ENCODE assay signal across 1 cellular context in genomic region chr10:35643151-35643975, GRCh38.
TF ChIP-seq lines count a peak whose summit lies in the region.

No MANE protein-coding gene starts in this region.

TF ChIP-seq in K562, 482 proteins besides CTCF, POLR2A, EP300 and RAD21 (continued from another document):
- TF ChIP-seq MLLT1 (IDR thresholded peaks at IDR 0.05) (0 out of 4 replicates have a peak, but pooled peaks of 1 of the 2 experiments have one; percentile 24), ZEB2 (IDR thresholded peaks at IDR 0.05) (no peak), MEF2D (tag; conservative IDR thresholded peaks at IDR 0.05; ENCODE audit: low read depth) (no peak), TCF3 (CRISPR knock-in tag; IDR thresholded peaks at IDR 0.05) (no peak), ATF2 (CRISPR knock-in tag; IDR thresholded peaks at IDR 0.05) (no peak), POU5F1 (IDR thresholded peaks at IDR 0.05; ENCODE audit: borderline replicate concordance, low read depth, low read length, partially characterized antibody) (no peak), THAP7 (CRISPR knock-in tag; IDR thresholded peaks at IDR 0.05) (no peak), SAFB (IDR thresholded peaks at IDR 0.05; ENCODE audit: borderline replicate concordance, low read depth, low read length) (no peak), COPS2 (conservative IDR thresholded peaks at IDR 0.05) (no peak), IRF2 (CRISPR knock-in tag; IDR thresholded peaks at IDR 0.05) (no peak), ZNF224 (CRISPR knock-in tag; IDR thresholded peaks at IDR 0.05) (no peak), MYNN (IDR thresholded peaks at IDR 0.05) (no peak), MYNN (CRISPR knock-in tag; IDR thresholded peaks at IDR 0.05) (no peak), E2F6 (IDR thresholded peaks at IDR 0.05; ENCODE audit: borderline replicate concordance in 1 of 2, extremely low read depth in 1 of 2, insufficient read depth in 1 of 2, insufficient read length in 1 of 2, low read depth in 1 of 2, low read length in 1 of 2, poor library complexity in 1 of 2, severe bottlenecking in 1 of 2) (peak in 1 of 2 experiments; percentile 79), MYC (IDR thresholded peaks at IDR 0.05; ENCODE audit: low read depth, low read length) (no peak), MYC (CRISPR knock-in tag; IDR thresholded peaks at IDR 0.05; ENCODE audit: borderline replicate concordance, low read depth) (no peak), ARID1B (IDR thresholded peaks at IDR 0.05) (no peak), PRDM10 (IDR thresholded peaks at IDR 0.05; ENCODE audit: partially characterized antibody) (peak; percentile 82), HNRNPL (IDR thresholded peaks at IDR 0.05; ENCODE audit: low read depth, low read length) (no peak), RBM17 (IDR thresholded peaks at IDR 0.05; ENCODE audit: borderline replicate concordance, low read depth, low read length) (no peak), CBX5 (IDR thresholded peaks at IDR 0.05; ENCODE audit: borderline replicate concordance, low read depth) (no peak), KLF10 (CRISPR knock-in tag; IDR thresholded peaks at IDR 0.05) (no peak), GTF2B (IDR thresholded peaks at IDR 0.05; ENCODE audit: extremely low read depth, insufficient read length) (no peak), HCFC1 (IDR thresholded peaks at IDR 0.05; ENCODE audit: low read depth, low read length) (no peak), PML (IDR thresholded peaks at IDR 0.05; ENCODE audit: low read length) (no peak), SMARCC2 (IDR thresholded peaks at IDR 0.05; ENCODE audit: low read depth) (no peak), HSF4 (CRISPR knock-in tag; IDR thresholded peaks at IDR 0.05; ENCODE audit: borderline replicate concordance) (no peak), U2AF1 (optimal IDR thresholded peaks at IDR 0.05; ENCODE audit: low read depth, low read length) (no peak), ZNF263 (CRISPR knock-in tag; IDR thresholded peaks at IDR 0.05; ENCODE audit: borderline replicate concordance) (no peak), ZBTB26 (CRISPR knock-in tag; IDR thresholded peaks at IDR 0.05) (no peak), ARID2 (IDR thresholded peaks at IDR 0.05) (no peak), THAP12 (CRISPR knock-in tag; IDR thresholded peaks at IDR 0.05) (no peak), FIP1L1 (IDR thresholded peaks at IDR 0.05; ENCODE audit: low read depth, low read length, poor library complexity, severe bottlenecking) (peak; percentile 11), LCOR (CRISPR knock-in tag; IDR thresholded peaks at IDR 0.05) (no peak), STAG1 (CRISPR knock-in tag; IDR thresholded peaks at IDR 0.05; ENCODE audit: borderline replicate concordance) (no peak), ZC3H8 (IDR thresholded peaks at IDR 0.05) (no peak), KAT8 (IDR thresholded peaks at IDR 0.05; ENCODE audit: low read depth) (no peak), CREB1 (IDR thresholded peaks at IDR 0.05) (peak; percentile 56; the same call in 1 of the 2 replicates), CREB1 (CRISPR knock-in tag; IDR thresholded peaks at IDR 0.05) (no peak)
TF ChIP-seq in K562: peak in this region for 17.
